Comparison of ENCODE assay signal across 19 cellular contexts in genomic region chr2:108092886-108093285, GRCh38.
DNase-seq lines count a peak whose midpoint lies in the region; ATAC-seq and TF ChIP-seq lines count a peak whose summit lies in the region.
"Had no signal": no experiment of that assay in that cellular context is flagged by ENCODE, and none has a peak within 500 bp of the region (broad histone marks: within the 10 kb centered on the region; RNA-seq: fewer than 3 reads in every experiment).

No MANE protein-coding gene starts in this region.

- H2BK12ac ChIP-seq in trophoblast cell (ENCODE audit: low read length): no peak overlapping the region

- H3K4me1 ChIP-seq in trophoblast cell (ENCODE audit: control insufficient read depth in 1 of 2, insufficient read depth in 2 of 2, low read length in 2 of 2) (peaks cover 9% of the 10 kb centered on the region in 2 experiments), upper lobe of right lung (no peaks in the 10 kb centered on the region)
- H3K4me1 ChIP-seq: A549, Caco-2 had no signal

- peaks cover 3% of the 10 kb centered on the region for H3K79me2 ChIP-seq in trophoblast cell (ENCODE audit: control insufficient read depth, insufficient read depth, low read length, poor library complexity)

- H2AK5ac ChIP-seq in trophoblast cell (ENCODE audit: low read length): no peak overlapping the region

- DNase-seq in ELF-1 (ENCODE audit: low read depth, low spot score) (peak; percentile 66), SKM-1 treated with dmso at 0.1 percent for 144 hours (lab: John Stamatoyannopoulos, UW; ENCODE audit: unreplicated experiment) (peak; percentile 83), trophoblast cell (peak; percentile 3 to 24), upper lobe of right lung (no peak), NCI-H1930 (lab: John Stamatoyannopoulos, UW) (no peak), HT-29 (ENCODE audit: low spot score) (no peak)
- DNase-seq: AML-193; Caco-2; Calu3; CD4-positive, alpha-beta T cell; CD8-positive, alpha-beta T cell; DMS79 treated with DMSO at 0.1 percent for 48 hours; GDM1 had no signal

- H4K91ac ChIP-seq in trophoblast cell (ENCODE audit: low read depth, low read length): no peak overlapping the region

- no CpG with 5 or more reads among the region's 1 CpG for WGBS in trophoblast cell (ENCODE audit: extremely low coverage, insufficient coverage, insufficient read length)

- no peak overlapping the region for H2BK120ac ChIP-seq in trophoblast cell (ENCODE audit: insufficient read depth, low read length, poor library complexity)

- H3K14ac ChIP-seq in trophoblast cell (ENCODE audit: low read length): no peak overlapping the region

- no peak overlapping the region for H2AFZ ChIP-seq in trophoblast cell (ENCODE audit: insufficient read depth, low read length, poor library complexity)

- no peak overlapping the region for H3K4me2 ChIP-seq in trophoblast cell (ENCODE audit: low read length)
- H3K4me2 ChIP-seq: A549; BLaER1 treated with 17β-estradiol and CSF1 and Interleukin-3, amounts not matched to agents 10 nM and 100 nM had no signal

- no peak overlapping the region for H4K12ac ChIP-seq in trophoblast cell (ENCODE audit: low read depth, low read length)

- H3K18ac ChIP-seq in trophoblast cell (ENCODE audit: low read length): no peak overlapping the region

- no peak overlapping the region for H4K8ac ChIP-seq in trophoblast cell (ENCODE audit: low read depth, low read length)

- no peak overlapping the region for H3K4me3 ChIP-seq in trophoblast cell (ENCODE audit: low read depth, low read length)
- H3K4me3 ChIP-seq in upper lobe of right lung: no peak overlapping the region
- H3K4me3 ChIP-seq: A549; BLaER1 treated with 17β-estradiol and CSF1 and Interleukin-3, amounts not matched to agents 10 nM and 100 nM; GM12878 had no signal

- no peaks in the 10 kb centered on the region for H3K36me3 ChIP-seq in trophoblast cell (ENCODE audit: control insufficient read depth in 1 of 2, insufficient read depth in 2 of 2, low read length in 2 of 2)
- no peaks in the 10 kb centered on the region for H3K36me3 ChIP-seq in upper lobe of right lung
- H3K36me3 ChIP-seq: BLaER1 treated with 17β-estradiol and CSF1 and Interleukin-3, amounts not matched to agents 10 nM and 100 nM had no signal

- ATAC-seq in upper lobe of right lung (peak; percentile 10), GM18519 (IDR thresholded peaks at IDR 0.05; ENCODE audit: low FRiP score, unreplicated experiment) (no peak)
- ATAC-seq: A549; CD8-positive, alpha-beta T cell; GM12878 had no signal

- H3K79me1 ChIP-seq in trophoblast cell (ENCODE audit: low read length): peaks cover 8% of the 10 kb centered on the region

- H3K9me3 ChIP-seq in trophoblast cell (ENCODE audit: insufficient read depth, low read depth, low read length): peaks cover 2% of the 10 kb centered on the region
- no peaks in the 10 kb centered on the region for H3K9me3 ChIP-seq in upper lobe of right lung
- H3K9me3 ChIP-seq: A549, Caco-2 had no signal

- H3K4ac ChIP-seq in trophoblast cell (ENCODE audit: low read depth, low read length): no peak overlapping the region

- TF ChIP-seq CTCF in upper lobe of right lung (IDR thresholded peaks at IDR 0.05): no peak

- H2BK5ac ChIP-seq in trophoblast cell (ENCODE audit: low read depth, low read length, poor library complexity): no peak overlapping the region

- H3K23ac ChIP-seq in trophoblast cell (ENCODE audit: low read length): no peak overlapping the region

- intact Hi-C loops in upper lobe of right lung (cut with DNase I): no loop called here

- H3K9ac ChIP-seq in trophoblast cell (ENCODE audit: low read length): no peak overlapping the region
- H3K9ac ChIP-seq: BLaER1 treated with 17β-estradiol and CSF1 and Interleukin-3, amounts not matched to agents 10 nM and 100 nM had no signal

- peak overlapping the region; percentile 67 for H3K27ac ChIP-seq in trophoblast cell (ENCODE audit: low read depth, low read length)
- no peak overlapping the region for H3K27ac ChIP-seq in upper lobe of right lung
- H3K27ac ChIP-seq: 22Rv1; A549; BLaER1 treated with 17β-estradiol and CSF1 and Interleukin-3, amounts not matched to agents 10 nM and 100 nM; C4-2B had no signal

- H3K27me3 ChIP-seq in trophoblast cell (ENCODE audit: insufficient read depth, low read length) (no peaks in the 10 kb centered on the region), upper lobe of right lung (no peaks in the 10 kb centered on the region)
- H3K27me3 ChIP-seq: BLaER1 treated with 17β-estradiol and CSF1 and Interleukin-3, amounts not matched to agents 10 nM and 100 nM had no signal

Comparison
In these comparisons a context has a peak if more than half of its experiments do, and no peak if none do; other contexts are left out.
1. DNase-seq: peak in ELF-1 (single experiment), SKM-1 treated with dmso at 0.1 percent for 144 hours (single experiment) and trophoblast cell (2 of 2); none in upper lobe of right lung (single experiment), NCI-H1930 (0 of 2) and HT-29 (single experiment).